Comparison of ENCODE assay signal across 28 cellular contexts in genomic region chr22:29199702-29200400, GRCh38. TPM values are rescaled to one million over a fixed set of nuclear protein-coding genes. Genes with fewer than 3 reads are reported as not detected.
DNase-seq lines count a peak whose midpoint lies in the region; ATAC-seq and TF ChIP-seq lines count a peak whose summit lies in the region.
"Had no signal": no experiment of that assay in that cellular context is flagged by ENCODE, and none has a peak within 500 bp of the region (broad histone marks: within the 10 kb centered on the region; RNA-seq: fewer than 3 reads in every experiment).

No MANE protein-coding gene starts in this region.

- H3K4me1 ChIP-seq in lower lobe of right lung (peaks cover 26% of the 10 kb centered on the region), esophagus muscularis mucosa (peaks cover 4 to 14% (median 6%) of the 10 kb centered on the region in 4 donors)

- WGBS in esophagus muscularis mucosa, result 86% methylated on average over 8 of the region's 8 CpGs

- ATAC-seq in T-helper 17 cell (no peak), lower lobe of right lung (no peak)
- ATAC-seq: left colon, PC-3, right cardiac atrium had no signal

- H3K27ac Mint-ChIP-seq in T-helper 17 cell, result peak overlapping the region; percentile 84
- H3K27ac Mint-ChIP-seq: activated CD4-positive, alpha-beta memory T cell treated with anti-CD3 and anti-CD28 coated beads, Interleukin-2, amount 10 ng/mL, durations not matched to agents 7 days and 5 days; activated naive CD4-positive, alpha-beta T cell treated with anti-CD3 and anti-CD28 coated beads for 36 hours; activated T-helper 1 cell treated with anti-CD3 and anti-CD28 coated beads, Interleukin-12 subunit alpha, Interleukin-12 subunit beta, Interleukin-2, Interleukin-4 antibody, amounts not matched to agents 30 ng/mL and 10 ng/mL and 1 ng/mL, durations not matched to agents 14 hours and 24 hours and 36 hours had no signal

- H3K36me3 ChIP-seq in lower lobe of right lung, result no peaks in the 10 kb centered on the region
- no peaks in the 10 kb centered on the region for H3K36me3 ChIP-seq in esophagus muscularis mucosa
- H3K36me3 ChIP-seq: thyroid gland, uterus had no signal

- intact Hi-C loops in lower lobe of right lung (cut with DNase I) (no loop called here), esophagus muscularis mucosa (cut with DNase I) (no loop called here)

- TF ChIP-seq EP300 in esophagus muscularis mucosa (IDR thresholded peaks at IDR 0.05), result no peak

- no peak overlapping the region for H3K27ac ChIP-seq in lower lobe of right lung
- no peak overlapping the region for H3K27ac ChIP-seq in esophagus muscularis mucosa (replicated peaks in 1 of 4)
- H3K27ac ChIP-seq: thyroid gland, uterus had no signal

- no peak overlapping the region for H3K4me3 Mint-ChIP-seq in T-helper 17 cell
- H3K4me3 Mint-ChIP-seq: activated CD4-positive, alpha-beta memory T cell treated with anti-CD3 and anti-CD28 coated beads, Interleukin-2, amount 10 ng/mL, durations not matched to agents 7 days and 5 days; activated naive CD4-positive, alpha-beta T cell treated with anti-CD3 and anti-CD28 coated beads for 36 hours; activated T-helper 1 cell treated with anti-CD3 and anti-CD28 coated beads, Interleukin-12 subunit alpha, Interleukin-12 subunit beta, Interleukin-2, Interleukin-4 antibody, amounts not matched to agents 30 ng/mL and 10 ng/mL and 1 ng/mL, durations not matched to agents 14 hours and 24 hours and 36 hours had no signal

- DNase-seq in AG20443 (ENCODE audit: low spot score) (peak; percentile 8), GM20000 (ENCODE audit: low spot score) (peak; percentile 9), T-helper 17 cell (no peak), lower lobe of right lung (peak; percentile 10), DMS53 treated with DMSO at 0.1 percent for 48 hours (lab: John Stamatoyannopoulos, UW; ENCODE audit: unreplicated experiment) (no peak), AML-193 (lab: John Stamatoyannopoulos, UW) (no peak), esophagus muscularis mucosa (ENCODE audit: extremely low spot score) (no peak), NCI-H1092 treated with DMSO at 0.1 percent for 48 hours (lab: John Stamatoyannopoulos, UW) (no peak)
- DNase-seq: activated CD4-positive, alpha-beta memory T cell treated with anti-CD3 and anti-CD28 coated beads, Interleukin-2, amount 10 ng/mL, durations not matched to agents 7 days and 5 days; activated CD4-positive, alpha-beta T cell treated with anti-CD3 and anti-CD28 coated beads for 1 hour; activated CD8-positive, alpha-beta memory T cell treated with anti-CD3 and anti-CD28 coated beads, Interleukin-2, amount 50 U/mL, for 4 hours; activated naive CD4-positive, alpha-beta T cell treated with anti-CD3 and anti-CD28 coated beads for 36 hours; central memory CD4-positive, alpha-beta T cell; dermis blood vessel endothelial cell; DMS53; GOT3; KG1; left colon; MM.1S; NCI-H2029 treated with DMSO at 0.1 percent for 48 hours; NCI-H526 treated with DMSO at 0.1 percent for 48 hours; PC-3; right cardiac atrium; SHP77; stimulated activated CD4-positive, alpha-beta T cell treated with anti-CD3 and anti-CD28 coated beads, Interleukin-2, amount 100 ng/mL, for 48 hours; thyroid gland; uterus had no signal

- H3K27me3 Mint-ChIP-seq in T-helper 17 cell, result peaks cover 34% of the 10 kb centered on the region

- H3K36me3 Mint-ChIP-seq in T-helper 17 cell (ENCODE audit: low read depth), result peaks cover 4% of the 10 kb centered on the region

- H3K9me3 ChIP-seq in T-helper 17 cell (ENCODE audit: control insufficient read depth, low read length, poor library complexity, severe bottlenecking) (no peaks in the 10 kb centered on the region), lower lobe of right lung (no peaks in the 10 kb centered on the region), esophagus muscularis mucosa (no peaks in the 10 kb centered on the region)
- H3K9me3 ChIP-seq: thyroid gland, uterus had no signal

- TF ChIP-seq CTCF in GM20000 (IDR thresholded peaks at IDR 0.05; ENCODE audit: extremely low read depth, missing control alignments), result no peak
- TF ChIP-seq CTCF in lower lobe of right lung (IDR thresholded peaks at IDR 0.05), result no peak
- TF ChIP-seq CTCF in esophagus muscularis mucosa (IDR thresholded peaks at IDR 0.05), result no peak

- H3K27me3 ChIP-seq in lower lobe of right lung (ENCODE audit: low read depth) (no peaks in the 10 kb centered on the region), esophagus muscularis mucosa (no peaks in the 10 kb centered on the region)
- H3K27me3 ChIP-seq: thyroid gland, uterus had no signal

- H3K4me3 ChIP-seq in lower lobe of right lung, result no peak overlapping the region
- H3K4me3 ChIP-seq in esophagus muscularis mucosa, result no peak overlapping the region
- H3K4me3 ChIP-seq: thyroid gland, uterus had no signal

- peaks cover 23% of the 10 kb centered on the region for H3K4me1 Mint-ChIP-seq in T-helper 17 cell

- TF ChIP-seq POLR2A in esophagus muscularis mucosa (IDR thresholded peaks at IDR 0.05; ENCODE audit: low read depth), result no peak

RNA-seq across cellular contexts. Expression of gene EMID1, which starts 5.8 kb away (rescaled TPM):
- not detected for total RNA-seq in T-helper 17 cell
- 8.2 TPM for total RNA-seq in lower lobe of right lung
- total RNA-seq in esophagus muscularis mucosa, result 1 to 10 TPM in 2 of 4 donors, under 1 TPM in 2; 0.65 to 4.0 (median 0.93) TPM
- total RNA-seq: activated naive CD4-positive, alpha-beta T cell treated with anti-CD3 and anti-CD28 coated beads for 36 hours; activated T-helper 1 cell treated with anti-CD3 and anti-CD28 coated beads, Interleukin-12 subunit alpha, Interleukin-12 subunit beta, Interleukin-2, Interleukin-4 antibody, amounts not matched to agents 30 ng/mL and 10 ng/mL and 1 ng/mL, durations not matched to agents 14 hours and 24 hours and 36 hours had no signal

Comparison
In these comparisons a context has a peak if more than half of its experiments do, and no peak if none do; other contexts are left out.
1. DNase-seq: peak in AG20443 (single experiment), GM20000 (single experiment) and lower lobe of right lung (single experiment); none in T-helper 17 cell (0 of 3), DMS53 treated with DMSO at 0.1 percent for 48 hours (single experiment), AML-193 (0 of 2), esophagus muscularis mucosa (single experiment) and NCI-H1092 treated with DMSO at 0.1 percent for 48 hours (single experiment).